ENCODE assay signal across 1 cellular context in genomic region chr1:167221804-167222610, GRCh38.
TF ChIP-seq lines count a peak whose summit lies in the region.

No MANE protein-coding gene starts in this region.

TF ChIP-seq in GM12878, 131 proteins besides CTCF, POLR2A, EP300 and RAD21 (continued from another document):
- TF ChIP-seq MXI1 (IDR thresholded peaks at IDR 0.05; ENCODE audit: low read depth, low read length): peak; percentile 94
- peak; percentile 86 for TF ChIP-seq POLR2AphosphoS5 (IDR thresholded peaks at IDR 0.05; ENCODE audit: low read length)
- TF ChIP-seq EED (IDR thresholded peaks at IDR 0.05; ENCODE audit: low read depth): peak; percentile 69; the same call in 1 of the 2 replicates
- peak; percentile 90 for TF ChIP-seq NKRF (conservative IDR thresholded peaks at IDR 0.05)
- TF ChIP-seq LARP7 (IDR thresholded peaks at IDR 0.05): no peak
- TF ChIP-seq SIN3A (IDR thresholded peaks at IDR 0.05; ENCODE audit: low read depth, low read length): peak; percentile 79
- TF ChIP-seq HDAC6 (IDR thresholded peaks at IDR 0.05; ENCODE audit: unreplicated experiment): no peak
- TF ChIP-seq ZNF207 (IDR thresholded peaks at IDR 0.05; ENCODE audit: borderline replicate concordance): peak; percentile 17; the same call in 1 of the 2 replicates
- TF ChIP-seq SMAD1 (IDR thresholded peaks at IDR 0.05; ENCODE audit: low read depth, partially characterized antibody): peak; percentile 45
- TF ChIP-seq NR2F1 (conservative IDR thresholded peaks at IDR 0.05): peak; percentile 81; the same call in 1 of the 2 replicates
- peak; percentile 38 to 44; a peak in 2 of 4 replicates for TF ChIP-seq BHLHE40 (IDR thresholded peaks at IDR 0.05; ENCODE audit: borderline replicate concordance in 1 of 2, low read depth in 2 of 2, low read length in 1 of 2)
- TF ChIP-seq ESRRA (IDR thresholded peaks at IDR 0.05; ENCODE audit: low read length): no peak
- TF ChIP-seq NFIC (IDR thresholded peaks at IDR 0.05; ENCODE audit: low read depth, low read length): peak; percentile 20; the same call in 1 of the 2 replicates
- TF ChIP-seq IKZF1 (conservative IDR thresholded peaks at IDR 0.05): 0 out of 2 replicates have a peak, but pooled peaks have one; percentile 33
- no peak for TF ChIP-seq NR2C1 (IDR thresholded peaks at IDR 0.05)
- TF ChIP-seq FOXK2 (IDR thresholded peaks at IDR 0.05): peak; percentile 92; the same call in 1 of the 2 replicates
- TF ChIP-seq PKNOX1 (IDR thresholded peaks at IDR 0.05): peak; percentile 46; the same call in 1 of the 2 replicates
- peak; percentile 40; the same call in 2 of the 3 replicates for TF ChIP-seq POU2F2 (IDR thresholded peaks at IDR 0.05; ENCODE audit: borderline replicate concordance, low read depth, low read length)
- TF ChIP-seq RAD51 (IDR thresholded peaks at IDR 0.05): 0 out of 2 replicates have a peak, but pooled peaks have one; percentile 29
- no peak for TF ChIP-seq SREBF1 (IDR thresholded peaks at IDR 0.05; ENCODE audit: low read length)
- TF ChIP-seq MEF2A (IDR thresholded peaks at IDR 0.05; ENCODE audit: insufficient read depth, low read depth, low read length): 0 out of 2 replicates have a peak, but pooled peaks have one; percentile 39
- 0 out of 2 replicates have a peak, but pooled peaks have one; percentile 3 for TF ChIP-seq CREM (IDR thresholded peaks at IDR 0.05; ENCODE audit: low read depth)
- no peak for TF ChIP-seq YBX1 (IDR thresholded peaks at IDR 0.05)
- TF ChIP-seq CHD1 (IDR thresholded peaks at IDR 0.05; ENCODE audit: low read depth, low read length): peak; percentile 81; the same call in 1 of the 2 replicates
- TF ChIP-seq, protein P1, sequence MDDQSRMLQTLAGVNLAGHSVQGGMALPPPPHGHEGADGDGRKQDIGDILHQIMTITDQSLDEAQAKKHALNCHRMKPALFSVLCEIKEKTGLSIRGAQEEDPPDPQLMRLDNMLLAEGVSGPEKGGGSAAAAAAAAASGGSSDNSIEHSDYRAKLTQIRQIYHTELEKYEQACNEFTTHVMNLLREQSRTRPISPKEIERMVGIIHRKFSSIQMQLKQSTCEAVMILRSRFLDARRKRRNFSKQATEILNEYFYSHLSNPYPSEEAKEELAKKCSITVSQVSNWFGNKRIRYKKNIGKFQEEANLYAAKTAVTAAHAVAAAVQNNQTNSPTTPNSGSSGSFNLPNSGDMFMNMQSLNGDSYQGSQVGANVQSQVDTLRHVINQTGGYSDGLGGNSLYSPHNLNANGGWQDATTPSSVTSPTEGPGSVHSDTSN (IDR thresholded peaks at IDR 0.05; ENCODE audit: insufficient replicate concordance, low read depth, low read length): no peak
- no peak; the same call in 1 of the 2 replicates for TF ChIP-seq CBFB (IDR thresholded peaks at IDR 0.05; ENCODE audit: low read depth)
- 0 out of 2 replicates have a peak, but pooled peaks have one; percentile 27 for TF ChIP-seq MLLT1 (IDR thresholded peaks at IDR 0.05)
- TF ChIP-seq PML (IDR thresholded peaks at IDR 0.05; ENCODE audit: low read length): no peak
- TF ChIP-seq, protein P2, sequence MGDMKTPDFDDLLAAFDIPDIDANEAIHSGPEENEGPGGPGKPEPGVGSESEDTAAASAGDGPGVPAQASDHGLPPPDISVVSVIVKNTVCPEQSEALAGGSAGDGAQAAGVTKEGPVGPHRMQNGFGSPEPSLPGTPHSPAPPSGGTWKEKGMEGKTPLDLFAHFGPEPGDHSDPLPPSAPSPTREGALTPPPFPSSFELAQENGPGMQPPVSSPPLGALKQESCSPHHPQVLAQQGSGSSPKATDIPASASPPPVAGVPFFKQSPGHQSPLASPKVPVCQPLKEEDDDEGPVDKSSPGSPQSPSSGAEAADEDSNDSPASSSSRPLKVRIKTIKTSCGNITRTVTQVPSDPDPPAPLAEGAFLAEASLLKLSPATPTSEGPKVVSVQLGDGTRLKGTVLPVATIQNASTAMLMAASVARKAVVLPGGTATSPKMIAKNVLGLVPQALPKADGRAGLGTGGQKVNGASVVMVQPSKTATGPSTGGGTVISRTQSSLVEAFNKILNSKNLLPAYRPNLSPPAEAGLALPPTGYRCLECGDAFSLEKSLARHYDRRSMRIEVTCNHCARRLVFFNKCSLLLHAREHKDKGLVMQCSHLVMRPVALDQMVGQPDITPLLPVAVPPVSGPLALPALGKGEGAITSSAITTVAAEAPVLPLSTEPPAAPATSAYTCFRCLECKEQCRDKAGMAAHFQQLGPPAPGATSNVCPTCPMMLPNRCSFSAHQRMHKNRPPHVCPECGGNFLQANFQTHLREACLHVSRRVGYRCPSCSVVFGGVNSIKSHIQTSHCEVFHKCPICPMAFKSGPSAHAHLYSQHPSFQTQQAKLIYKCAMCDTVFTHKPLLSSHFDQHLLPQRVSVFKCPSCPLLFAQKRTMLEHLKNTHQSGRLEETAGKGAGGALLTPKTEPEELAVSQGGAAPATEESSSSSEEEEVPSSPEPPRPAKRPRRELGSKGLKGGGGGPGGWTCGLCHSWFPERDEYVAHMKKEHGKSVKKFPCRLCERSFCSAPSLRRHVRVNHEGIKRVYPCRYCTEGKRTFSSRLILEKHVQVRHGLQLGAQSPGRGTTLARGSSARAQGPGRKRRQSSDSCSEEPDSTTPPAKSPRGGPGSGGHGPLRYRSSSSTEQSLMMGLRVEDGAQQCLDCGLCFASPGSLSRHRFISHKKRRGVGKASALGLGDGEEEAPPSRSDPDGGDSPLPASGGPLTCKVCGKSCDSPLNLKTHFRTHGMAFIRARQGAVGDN (IDR thresholded peaks at IDR 0.05): 0 out of 2 replicates have a peak, but pooled peaks have one; percentile 7
- TF ChIP-seq IKZF2 (IDR thresholded peaks at IDR 0.05): peak; percentile 26 to 62; a peak in 1 of 4 replicates
- TF ChIP-seq SP1 (IDR thresholded peaks at IDR 0.05; ENCODE audit: low read depth, low read length): no peak
- 0 out of 2 replicates have a peak, but pooled peaks have one; percentile 8 for TF ChIP-seq TCF3 (IDR thresholded peaks at IDR 0.05; ENCODE audit: borderline replicate concordance, insufficient read depth, low read depth, low read length)
- peak; percentile 82; the same call in 1 of the 2 replicates for TF ChIP-seq POLR2AphosphoS2 (IDR thresholded peaks at IDR 0.05; ENCODE audit: low read depth, low read length)
- TF ChIP-seq RUNX3 (IDR thresholded peaks at IDR 0.05; ENCODE audit: low read length): peak; percentile 65; the same call in 1 of the 2 replicates
- TF ChIP-seq, protein P3, sequence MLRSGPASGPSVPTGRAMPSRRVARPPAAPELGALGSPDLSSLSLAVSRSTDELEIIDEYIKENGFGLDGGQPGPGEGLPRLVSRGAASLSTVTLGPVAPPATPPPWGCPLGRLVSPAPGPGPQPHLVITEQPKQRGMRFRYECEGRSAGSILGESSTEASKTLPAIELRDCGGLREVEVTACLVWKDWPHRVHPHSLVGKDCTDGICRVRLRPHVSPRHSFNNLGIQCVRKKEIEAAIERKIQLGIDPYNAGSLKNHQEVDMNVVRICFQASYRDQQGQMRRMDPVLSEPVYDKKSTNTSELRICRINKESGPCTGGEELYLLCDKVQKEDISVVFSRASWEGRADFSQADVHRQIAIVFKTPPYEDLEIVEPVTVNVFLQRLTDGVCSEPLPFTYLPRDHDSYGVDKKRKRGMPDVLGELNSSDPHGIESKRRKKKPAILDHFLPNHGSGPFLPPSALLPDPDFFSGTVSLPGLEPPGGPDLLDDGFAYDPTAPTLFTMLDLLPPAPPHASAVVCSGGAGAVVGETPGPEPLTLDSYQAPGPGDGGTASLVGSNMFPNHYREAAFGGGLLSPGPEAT (IDR thresholded peaks at IDR 0.05; ENCODE audit: low read depth): peak; percentile 61; the same call in 1 of the 2 replicates
- no peak for TF ChIP-seq RFX5 (IDR thresholded peaks at IDR 0.05; ENCODE audit: low read depth, low read length)
- TF ChIP-seq MEF2B (IDR thresholded peaks at IDR 0.05; ENCODE audit: partially characterized antibody, poor library complexity, severe bottlenecking): peak; percentile 18
- TF ChIP-seq YY1 (IDR thresholded peaks at IDR 0.05; ENCODE audit: low read depth, low read length): peak; percentile 86
- no peak for TF ChIP-seq FOXM1 (IDR thresholded peaks at IDR 0.05; ENCODE audit: low read depth, low read length)
- no peak for TF ChIP-seq NFXL1 (IDR thresholded peaks at IDR 0.05; ENCODE audit: borderline replicate concordance)
- TF ChIP-seq NBN (IDR thresholded peaks at IDR 0.05): 0 out of 2 replicates have a peak, but pooled peaks have one; percentile 68
- peak; percentile 54; the same call in 1 of the 2 replicates for TF ChIP-seq TBL1XR1 (IDR thresholded peaks at IDR 0.05; ENCODE audit: low read depth, low read length)
- TF ChIP-seq STAT3 (IDR thresholded peaks at IDR 0.05; ENCODE audit: low read depth, low read length): no peak
- peak; percentile 55; the same call in 1 of the 2 replicates for TF ChIP-seq ZNF384 (IDR thresholded peaks at IDR 0.05; ENCODE audit: borderline replicate concordance, low read depth, low read length)
